8 cellular contexts compared by ENCODE assay signal in the genomic region with DNA sequence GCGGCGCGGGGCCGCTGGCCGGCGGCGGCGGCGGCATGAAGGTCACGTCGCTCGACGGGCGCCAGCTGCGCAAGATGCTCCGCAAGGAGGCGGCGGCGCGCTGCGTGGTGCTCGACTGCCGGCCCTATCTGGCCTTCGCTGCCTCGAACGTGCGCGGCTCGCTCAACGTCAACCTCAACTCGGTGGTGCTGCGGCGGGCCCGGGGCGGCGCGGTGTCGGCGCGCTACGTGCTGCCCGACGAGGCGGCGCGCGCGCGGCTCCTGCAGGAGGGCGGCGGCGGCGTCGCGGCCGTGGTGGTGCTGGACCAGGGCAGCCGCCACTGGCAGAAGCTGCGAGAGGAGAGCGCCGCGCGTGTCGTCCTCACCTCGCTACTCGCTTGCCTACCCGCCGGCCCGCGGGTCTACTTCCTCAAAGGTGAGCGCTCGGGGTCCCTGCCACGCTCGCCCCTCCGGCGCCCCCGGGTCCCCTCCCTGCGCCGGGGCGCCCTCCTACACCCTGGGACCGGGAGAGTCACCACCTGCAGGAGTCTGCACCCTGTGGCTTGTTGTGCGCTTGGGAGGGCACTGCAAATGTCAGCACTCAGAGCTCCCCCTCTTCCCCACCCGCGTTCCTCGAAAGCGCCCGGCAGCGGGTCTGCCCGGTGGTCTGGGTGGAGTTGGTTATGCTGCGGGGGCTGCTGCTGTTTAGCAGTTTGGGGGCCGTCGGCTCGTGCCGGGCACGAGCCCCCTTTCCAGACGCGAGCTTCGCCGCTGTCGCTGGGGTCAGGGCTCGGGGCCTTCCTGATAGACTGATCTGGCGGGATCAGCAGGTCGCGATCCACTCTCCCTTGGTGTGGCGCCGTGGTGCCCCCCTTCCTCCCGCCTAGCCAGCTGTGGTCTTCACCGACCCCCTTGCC. TPM values are rescaled to one million over a fixed set of nuclear protein-coding genes. Genes with fewer than 3 reads are reported as not detected.
DNase-seq lines count a peak whose midpoint lies in the region; ATAC-seq, FAIRE-seq and TF ChIP-seq lines count a peak whose summit lies in the region.

No MANE protein-coding gene starts in this region.

- H3K36me3 Mint-ChIP-seq in glutamatergic neuron (ENCODE audit: unreplicated experiment), result no peaks in the 10 kb centered on the region

- TF ChIP-seq CTCF in glutamatergic neuron (IDR thresholded peaks at IDR 0.05; ENCODE audit: partially characterized antibody, unreplicated experiment), result no peak

- no peak for FAIRE-seq in RCC 7860 (lab: Jason Lieb, UNC)

- DNase-seq in NCI-H82 (lab: John Stamatoyannopoulos, UW), result peak; percentile 58
- DNase-seq in NCI-H82 treated with DMSO at 0.1 percent for 48 hours (lab: John Stamatoyannopoulos, UW; ENCODE audit: unreplicated experiment), result no peak
- peak; percentile 74 for DNase-seq in OCI-M1 (lab: John Stamatoyannopoulos, UW)
- DNase-seq in activated gamma-delta T cell (lab: John Stamatoyannopoulos, UW), result peak; percentile 58
- DNase-seq in glutamatergic neuron, result peak; percentile 66
- DNase-seq in posterior vena cava (ENCODE audit: low spot score), result peak; percentile 88
- no peak for DNase-seq in RCC 7860 (ENCODE audit: low spot score)

- peak; percentile 14 for ATAC-seq in HG02970 (IDR thresholded peaks at IDR 0.05; ENCODE audit: low FRiP score, unreplicated experiment)

- peaks cover 16% of the 10 kb centered on the region for H3K27me3 Mint-ChIP-seq in glutamatergic neuron (ENCODE audit: unreplicated experiment)

- peaks cover 43% of the 10 kb centered on the region for H3K4me1 Mint-ChIP-seq in glutamatergic neuron (ENCODE audit: low read depth, unreplicated experiment)

- H3K27ac Mint-ChIP-seq in glutamatergic neuron (ENCODE audit: unreplicated experiment), result peak overlapping the region; percentile 8

- intact Hi-C loops in posterior vena cava (cut with DNase I), result loop anchor here in 1 of 2 donors (10.0 kb wide), 1 partner anchor 84 kb away; no protein-coding TSS in a partner anchor

- peak overlapping the region; percentile 86 for H3K4me3 Mint-ChIP-seq in glutamatergic neuron (ENCODE audit: unreplicated experiment)

- H3K9me3 Mint-ChIP-seq in glutamatergic neuron (ENCODE audit: unreplicated experiment), result peaks cover 3% of the 10 kb centered on the region

RNA-seq across cellular contexts. Expression of a gene that starts 0.6 kb away (rescaled TPM):
- 2.4 TPM for total RNA-seq in glutamatergic neuron (ENCODE audit: unreplicated experiment)
- 10 to 100 TPM in 1 of 2 donors, 1 to 10 TPM in 1; 8.5 to 23.2 TPM for total RNA-seq in posterior vena cava

Comparison
In these comparisons a context has a peak if more than half of its experiments do, and no peak if none do; other contexts are left out.
1. DNase-seq: peak in NCI-H82 (single experiment), OCI-M1 (single experiment), activated gamma-delta T cell (single experiment), glutamatergic neuron (single experiment) and posterior vena cava (single experiment); none in NCI-H82 treated with DMSO at 0.1 percent for 48 hours (single experiment) and RCC 7860 (single experiment).